In the genomic region with DNA sequence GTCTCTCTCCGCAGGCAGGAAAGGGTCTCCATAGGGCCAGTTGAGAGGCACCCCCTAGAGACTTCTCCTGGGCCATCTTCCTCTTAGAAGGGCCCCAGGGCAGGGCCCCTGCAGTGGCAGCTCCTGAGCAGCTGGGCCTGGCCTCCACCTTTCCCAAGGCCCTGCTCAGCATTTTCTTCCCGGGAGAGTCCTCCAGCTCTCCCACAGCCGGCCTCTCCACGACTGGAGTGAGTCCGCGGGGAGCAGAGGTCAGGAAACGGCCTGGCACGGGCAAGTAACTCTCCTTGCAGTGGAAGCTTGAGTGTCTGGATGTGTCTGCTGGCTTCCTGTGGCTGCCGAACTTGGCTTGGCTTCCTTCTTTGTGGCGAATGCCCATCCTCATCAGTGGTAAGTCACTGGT, we compare ENCODE assay signal across 23 cellular contexts. TPM values are rescaled to one million over a fixed set of nuclear protein-coding genes. Genes with fewer than 3 reads are reported as not detected.
A peak's percentile ranks its signal among the peaks of the same experiment; 100 is the strongest.
DNase-seq lines count a peak whose midpoint lies in the region; ATAC-seq, FAIRE-seq and TF ChIP-seq lines count a peak whose summit lies in the region.
"Had no signal": no experiment of that assay in that cellular context is flagged by ENCODE, and none has a peak within 500 bp of the region (broad histone marks: within the 10 kb centered on the region; RNA-seq: fewer than 3 reads in every experiment).

No MANE protein-coding gene starts in this region.

- no peak for FAIRE-seq in kidney (lab: Jason Lieb, UNC)
- FAIRE-seq: A549, G401.6, GM12892, H1 had no signal

- H3K9me3 ChIP-seq in right cardiac atrium (ENCODE audit: control insufficient read depth, low read length) = no peaks in the 10 kb centered on the region
- no peaks in the 10 kb centered on the region for H3K9me3 ChIP-seq in kidney (ENCODE audit: control insufficient read depth in 1 of 2, low read length in 2 of 2)
- no peaks in the 10 kb centered on the region for H3K9me3 ChIP-seq in spleen
- no peaks in the 10 kb centered on the region for H3K9me3 ChIP-seq in effector memory CD4-positive, alpha-beta T cell (ENCODE audit: control insufficient read depth, low read length)
- H3K9me3 ChIP-seq: A549, BE2C, Caco-2 had no signal

- no peak for ATAC-seq in right cardiac atrium
- ATAC-seq: A549; CD8-positive, alpha-beta T cell; HCT116 had no signal

- no peak for TF ChIP-seq POLR2A in spleen (IDR thresholded peaks at IDR 0.05)

- H3K27ac ChIP-seq in right cardiac atrium (ENCODE audit: low read length) (no peak overlapping the region), kidney (ENCODE audit: low read depth in 2 of 2, low read length in 2 of 2) (no peak overlapping the region), spleen (no peak overlapping the region)
- no peak overlapping the region for H3K27ac ChIP-seq in effector memory CD4-positive, alpha-beta T cell (ENCODE audit: insufficient read depth, low read length, poor library complexity, severe bottlenecking)
- H3K27ac ChIP-seq: A549, C4-2B, GM23248 had no signal

- no peak overlapping the region for H3K9ac ChIP-seq in kidney (ENCODE audit: low read length in 2 of 2)
- H3K9ac ChIP-seq: GM23248 had no signal

- H3K4me3 ChIP-seq in right cardiac atrium (ENCODE audit: low read length) = no peak overlapping the region
- no peak overlapping the region for H3K4me3 ChIP-seq in kidney (ENCODE audit: low read length in 2 of 2)
- no peak overlapping the region for H3K4me3 ChIP-seq in spleen
- H3K4me3 ChIP-seq in effector memory CD4-positive, alpha-beta T cell (ENCODE audit: insufficient read depth, low read depth, low read length, poor library complexity, severe bottlenecking) = no peak overlapping the region
- H3K4me3 ChIP-seq: A549, GM23248 had no signal

- 65% methylated on average over 10 of the region's 10 CpGs for WGBS in right cardiac atrium
- WGBS in spleen, 5 donors = 39 to 84% (median 60%) methylated on average over 1 to 10 of the region's 10 CpGs

- intact Hi-C loops in cardiac septum (cut with DNase I) = no loop called here
- intact Hi-C loops in right cardiac atrium (cut with DNase I) = no loop called here
- intact Hi-C loops in kidney (cut with DNase I) = no loop called here
- intact Hi-C loops in spleen (cut with DNase I; ENCODE audit: low total_unique reads) = no loop called here

- H3K36me3 ChIP-seq in kidney (ENCODE audit: control insufficient read depth in 1 of 2, insufficient read depth in 2 of 2, low read length in 2 of 2) = no peaks in the 10 kb centered on the region
- H3K36me3 ChIP-seq in spleen = no peaks in the 10 kb centered on the region
- no peaks in the 10 kb centered on the region for H3K36me3 ChIP-seq in effector memory CD4-positive, alpha-beta T cell (ENCODE audit: control insufficient read depth, insufficient read depth, low read length)
- H3K36me3 ChIP-seq: BE2C had no signal

- DNase-seq in cardiac septum (ENCODE audit: low spot score) (peak; percentile 70), right cardiac atrium (no peak), kidney (peak; percentile 42), spleen (peak; percentile 62), NCI-H82 treated with DMSO at 0.1 percent for 48 hours (lab: John Stamatoyannopoulos, UW; ENCODE audit: unreplicated experiment) (no peak)
- DNase-seq in effector memory CD4-positive, alpha-beta T cell = no peak
- DNase-seq: 8988T; ACHN; AML-193; BE2C; Caco-2; CD4-positive, CD25-positive, alpha-beta regulatory T cell; CD8-positive, alpha-beta T cell; DMS153; DND-41; GM23248; H9 had no signal

- no peaks in the 10 kb centered on the region for H3K4me1 ChIP-seq in right cardiac atrium (ENCODE audit: control insufficient read depth, insufficient read depth, low read length)
- H3K4me1 ChIP-seq in kidney (ENCODE audit: control insufficient read depth in 1 of 2, insufficient read depth in 1 of 2, low read depth in 1 of 2, low read length in 2 of 2) = no peaks in the 10 kb centered on the region
- H3K4me1 ChIP-seq in spleen = peaks cover 0 to 5% (median 0%) of the 10 kb centered on the region in 6 donors
- peaks cover 9% of the 10 kb centered on the region for H3K4me1 ChIP-seq in effector memory CD4-positive, alpha-beta T cell (ENCODE audit: control insufficient read depth, insufficient read depth, low read length, poor library complexity, severe bottlenecking)
- H3K4me1 ChIP-seq: A549, BE2C, Caco-2 had no signal

- TF ChIP-seq CTCF in kidney (IDR thresholded peaks at IDR 0.05; ENCODE audit: borderline replicate concordance, extremely low read depth, insufficient read depth) (no peak), spleen (IDR thresholded peaks at IDR 0.05 in 8 of 11, conservative IDR thresholded peaks at IDR 0.05 in 3 of 11) (no peak)

- H3K27me3 ChIP-seq in right cardiac atrium (ENCODE audit: control insufficient read depth, insufficient read depth) = no peaks in the 10 kb centered on the region
- no peaks in the 10 kb centered on the region for H3K27me3 ChIP-seq in spleen (replicated peaks in 1 of 7)
- no peaks in the 10 kb centered on the region for H3K27me3 ChIP-seq in effector memory CD4-positive, alpha-beta T cell (replicated peaks; ENCODE audit: control insufficient read depth, insufficient read depth, low read length, poor library complexity, severe bottlenecking)
- H3K27me3 ChIP-seq: BE2C had no signal

RNA-seq across cellular contexts. Expression of gene CXCR3, which starts 47.4 kb away (rescaled TPM):
- total RNA-seq in cardiac septum = 0.13 TPM
- under 1 TPM; 0.20 to 0.51 (median 0.29) TPM for total RNA-seq in right cardiac atrium
- 0.07 TPM for polyA plus RNA-seq in right cardiac atrium
- 1.7 TPM for total RNA-seq in kidney
- 0.24 TPM for polyA plus RNA-seq in kidney (ENCODE audit: insufficient read depth, low read depth, low replicate concordance)
- 1 to 10 TPM; 5.6 to 9.4 (median 8.5) TPM for total RNA-seq in spleen
- 10 to 100 TPM in 1 of 3 donors, 1 to 10 TPM in 2; 4.4 to 13.9 (median 6.4) TPM for polyA plus RNA-seq in spleen
- total RNA-seq: Caco-2, GM23248, H1, H9 had no signal
- polyA plus RNA-seq: A549, GM23248, H1 had no signal

RNA-seq across cellular contexts. Expression of gene CXorf49, which starts 52.3 kb away (rescaled TPM):
- total RNA-seq in cardiac septum = not detected
- not detected for total RNA-seq in right cardiac atrium
- not detected for polyA plus RNA-seq in right cardiac atrium
- total RNA-seq in kidney = not detected
- not detected for polyA plus RNA-seq in kidney (ENCODE audit: insufficient read depth, low read depth, low replicate concordance)
- total RNA-seq in spleen = not detected
- not detected for polyA plus RNA-seq in spleen
- total RNA-seq: Caco-2; CD4-positive, CD25-positive, alpha-beta regulatory T cell; CD8-positive, alpha-beta T cell; GM23248; H1; H9 had no signal
- polyA plus RNA-seq: A549; CD4-positive, CD25-positive, alpha-beta regulatory T cell; GM23248; H1 had no signal

Comparison
In these comparisons a context has a peak if more than half of its experiments do, and no peak if none do; other contexts are left out.
1. DNase-seq: peak in cardiac septum (single experiment), kidney (single experiment) and spleen (single experiment); none in right cardiac atrium (0 of 3), effector memory CD4-positive, alpha-beta T cell (0 of 3) and NCI-H82 treated with DMSO at 0.1 percent for 48 hours (single experiment).